10 cellular contexts compared by ENCODE assay signal in genomic region chr6:72659754-72660153, GRCh38. TPM values are rescaled to one million over a fixed set of nuclear protein-coding genes. Genes with fewer than 3 reads are reported as not detected.
"Had no signal": no experiment of that assay in that cellular context is flagged by ENCODE, and none has a peak within 500 bp of the region (broad histone marks: within the 10 kb centered on the region; RNA-seq: fewer than 3 reads in every experiment).

No MANE protein-coding gene starts in this region.

- H3K4me3 Mint-ChIP-seq: IgD-negative memory B cell had no signal

- H3K4me2 ChIP-seq: KMS-11 had no signal

- H3K4me3 ChIP-seq: K562 had no signal

- H3K27ac Mint-ChIP-seq: IgD-negative memory B cell had no signal

- DNase-seq: IMR-90, Karpas-422, KBM-7, KG1 had no signal

- ATAC-seq: HepG2, K562 had no signal

- H3K9me3 Mint-ChIP-seq: IgD-negative memory B cell had no signal

- H3K27me3 Mint-ChIP-seq: IgD-negative memory B cell had no signal

- H3K9ac ChIP-seq: KMS-11 had no signal

- H3K27ac ChIP-seq: HL-60, KMS-11 had no signal

- FAIRE-seq: HepG2, K562 had no signal

RNA-seq across cellular contexts. Expression of gene KCNQ5, which starts 37.9 kb away (rescaled TPM):
- total RNA-seq: HepG2, HT-29 had no signal
